9 cellular contexts compared by ENCODE assay signal in the genomic region with DNA sequence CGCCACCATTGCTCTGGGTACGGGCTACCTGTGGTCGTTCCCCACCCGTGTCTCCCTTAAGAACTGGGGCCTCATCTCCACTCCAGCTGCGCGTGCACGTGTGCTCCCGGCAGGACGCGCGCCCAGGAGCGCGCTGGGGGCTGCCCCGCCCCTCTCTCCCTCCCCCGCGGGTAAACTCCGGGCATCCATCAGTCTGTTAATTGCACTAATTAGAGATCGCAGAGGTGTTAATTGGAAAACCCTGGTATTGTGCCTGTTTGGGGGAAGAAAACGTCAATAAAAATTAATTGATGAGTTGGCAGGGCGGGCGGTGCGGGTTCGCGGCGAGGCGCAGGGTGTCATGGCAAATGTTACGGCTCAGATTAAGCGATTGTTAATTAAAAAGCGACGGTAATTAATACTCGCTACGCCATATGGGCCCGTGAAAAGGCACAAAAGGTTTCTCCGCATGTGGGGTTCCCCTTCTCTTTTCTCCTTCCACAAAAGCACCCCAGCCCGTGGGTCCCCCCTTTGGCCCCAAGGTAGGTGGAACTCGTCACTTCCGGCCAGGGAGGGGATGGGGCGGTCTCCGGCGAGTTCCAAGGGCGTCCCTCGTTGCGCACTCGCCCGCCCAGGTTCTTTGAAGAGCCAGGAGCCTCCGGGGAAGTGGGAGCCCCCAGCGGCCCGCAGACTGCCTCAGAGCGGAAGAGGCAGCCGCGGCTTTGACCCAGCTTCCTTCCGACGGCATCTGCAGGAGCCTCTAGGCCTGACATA. TPM values are rescaled to one million over a fixed set of nuclear protein-coding genes. Genes with fewer than 3 reads are reported as not detected.
DNase-seq lines count a peak whose midpoint lies in the region; ATAC-seq, FAIRE-seq and TF ChIP-seq lines count a peak whose summit lies in the region.
"Had no signal": no experiment of that assay in that cellular context is flagged by ENCODE, and none has a peak within 500 bp of the region (broad histone marks: within the 10 kb centered on the region; RNA-seq: fewer than 3 reads in every experiment).

No MANE protein-coding gene starts in this region.

- intact Hi-C loops in A673 (cut with micrococcal nuclease; ENCODE audit: unreplicated experiment) (no loop called here), Right ventricle myocardium inferior (cut with DNase I) (loop anchor here (5.0 kb wide), 1 partner anchor 58 kb away; no protein-coding TSS in a partner anchor)

- peaks cover 11% of the 10 kb centered on the region for H3K36me3 Mint-ChIP-seq in activated T-helper 17 cell treated with anti-CD3 and anti-CD28 coated beads, Interleukin-2, amount 50 U/mL, for 72 hours (ENCODE audit: low read depth)

- H3K9me3 ChIP-seq in A673 (ENCODE audit: low read depth, low read length, poor library complexity, severe bottlenecking) (no peaks in the 10 kb centered on the region), skeletal muscle satellite cell (replicated peaks; ENCODE audit: low read length) (no peaks in the 10 kb centered on the region)

- no peak for TF ChIP-seq CTCF in A673 (conservative IDR thresholded peaks at IDR 0.05; ENCODE audit: low read depth, low read length)

- peaks cover 46% of the 10 kb centered on the region for H3K4me1 ChIP-seq in A673 (ENCODE audit: insufficient read depth, low read length, poor library complexity, severe bottlenecking)
- H3K4me1 ChIP-seq in skeletal muscle satellite cell (ENCODE audit: control insufficient read depth, insufficient read depth, low read length), result no peaks in the 10 kb centered on the region

- H3K9me3 Mint-ChIP-seq in activated T-helper 17 cell treated with anti-CD3 and anti-CD28 coated beads, Interleukin-2, amount 50 U/mL, for 72 hours, result no peaks in the 10 kb centered on the region

- POLR2A ChIA-PET in A673 (lab: Charles Lee; ENCODE audit: low non-redundant PET), result no interaction called here

- no TSS peak for BruUV-seq in A673 (replicated peaks; lab: Mats Ljungman, UMichigan)

- H3K36me3 ChIP-seq in A673 (ENCODE audit: insufficient read depth, low read length, poor library complexity, severe bottlenecking), result peaks cover 3% of the 10 kb centered on the region
- H3K36me3 ChIP-seq in skeletal muscle satellite cell (ENCODE audit: insufficient read depth, low read length), result peaks cover 2% of the 10 kb centered on the region

- ATAC-seq in GM21390 (IDR thresholded peaks at IDR 0.05; ENCODE audit: unreplicated experiment) (peak; percentile 76), Right ventricle myocardium inferior (peak; percentile 87)
- ATAC-seq in activated T-helper 17 cell treated with anti-CD3 and anti-CD28 coated beads, Interleukin-2, amount 50 U/mL, for 72 hours (replicated peaks), result peak; percentile 92

- H3K27ac ChIP-seq in A673 (ENCODE audit: low read depth, low read length, poor library complexity, severe bottlenecking), result peak overlapping the region; percentile 72

- peak overlapping the region; percentile 39 for H3K4me3 ChIP-seq in A673 (ENCODE audit: low read depth, low read length, poor library complexity, severe bottlenecking)
- H3K4me3 ChIP-seq in skeletal muscle satellite cell (ENCODE audit: low read length), result peak overlapping the region; percentile 57

- H3K4me1 Mint-ChIP-seq in activated T-helper 17 cell treated with anti-CD3 and anti-CD28 coated beads, Interleukin-2, amount 50 U/mL, for 72 hours, result peaks cover 7% of the 10 kb centered on the region

- peak overlapping the region; percentile 89 for H3K4me3 Mint-ChIP-seq in activated T-helper 17 cell treated with anti-CD3 and anti-CD28 coated beads, Interleukin-2, amount 50 U/mL, for 72 hours

- no peaks in the 10 kb centered on the region for H3K27me3 Mint-ChIP-seq in activated T-helper 17 cell treated with anti-CD3 and anti-CD28 coated beads, Interleukin-2, amount 50 U/mL, for 72 hours

- peak overlapping the region; percentile 41 for H3K9ac ChIP-seq in skeletal muscle satellite cell (ENCODE audit: low read depth, low read length)

- DNase-seq in A673 (ENCODE audit: low spot score) (peak; percentile 42), NCI-H526 treated with DMSO at 0.1 percent for 48 hours (lab: John Stamatoyannopoulos, UW) (peak; percentile 37), Right ventricle myocardium inferior (ENCODE audit: missing footprints) (peak; percentile 89), COLO668 (lab: John Stamatoyannopoulos, UW; ENCODE audit: unreplicated experiment) (no peak), RCC 7860 (ENCODE audit: low spot score) (no peak)

- H3K27me3 ChIP-seq in A673 (replicated peaks; ENCODE audit: insufficient read depth, low read depth, low read length, poor library complexity) (no peaks in the 10 kb centered on the region), skeletal muscle satellite cell (ENCODE audit: control insufficient read depth, insufficient read depth, low read length) (no peaks in the 10 kb centered on the region)

- peak overlapping the region; percentile 54 for H3K4me2 ChIP-seq in skeletal muscle satellite cell (ENCODE audit: low read length)

- no peak for FAIRE-seq in RCC 7860 (lab: Jason Lieb, UNC)
- FAIRE-seq: endometrium had no signal

- H3K27ac Mint-ChIP-seq in activated T-helper 17 cell treated with anti-CD3 and anti-CD28 coated beads, Interleukin-2, amount 50 U/mL, for 72 hours, result peak overlapping the region; percentile 81

- CTCF ChIA-PET in A673 (lab: Charles Lee), result no interaction called here

RNA-seq across cellular contexts. Expression of gene FOXP4, which starts 14.4 kb away (rescaled TPM):
- total RNA-seq in A673 (2021) (53.9 and 56.7 TPM in 2 replicates), Right ventricle myocardium inferior (13.9 TPM)
- 10 to 100 TPM in 1 of 2 donors, 1 to 10 TPM in 1; 8.7 to 11.6 TPM for total RNA-seq in activated T-helper 17 cell treated with anti-CD3 and anti-CD28 coated beads, Interleukin-2, amount 50 U/mL, for 72 hours
- 3.5 TPM in 2 replicates for total RNA-seq in skeletal muscle satellite cell (2012; rRNA removed)

Comparison
In these comparisons a context has a peak if more than half of its experiments do, and no peak if none do; other contexts are left out.
1. DNase-seq: peak in A673 (single experiment), NCI-H526 treated with DMSO at 0.1 percent for 48 hours (single experiment) and Right ventricle myocardium inferior (single experiment); none in COLO668 (single experiment) and RCC 7860 (single experiment).
2. Peak in every context shown above with its lines, with median percentiles within 50 percentile points of each other: ATAC-seq.